Comparison of ENCODE assay signal across 17 cellular contexts in the genomic region with DNA sequence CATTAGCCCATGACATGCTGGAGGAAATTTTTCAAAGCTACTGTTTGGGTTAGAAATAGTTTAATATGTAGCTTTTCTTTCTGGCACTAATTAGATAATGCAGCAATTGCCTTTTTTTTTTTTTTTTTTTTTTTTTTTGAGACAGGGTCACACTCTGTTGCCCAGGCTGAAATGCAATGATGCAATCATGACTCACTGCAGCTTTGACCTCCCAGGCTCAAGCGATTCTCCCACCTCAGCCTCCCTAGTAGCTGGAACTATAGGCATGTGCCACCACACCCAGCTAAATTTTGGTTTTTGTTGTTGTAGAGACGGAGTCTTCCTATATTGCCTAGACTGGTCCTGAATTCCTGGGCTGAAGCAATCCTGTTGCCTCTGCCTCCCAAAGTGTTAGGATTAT.
DNase-seq lines count a peak whose midpoint lies in the region; ATAC-seq, FAIRE-seq and TF ChIP-seq lines count a peak whose summit lies in the region.
"Had no signal": no experiment of that assay in that cellular context is flagged by ENCODE, and none has a peak within 500 bp of the region (broad histone marks: within the 10 kb centered on the region; RNA-seq: fewer than 3 reads in every experiment).

No MANE protein-coding gene starts in this region.

- no peaks in the 10 kb centered on the region for H4K20me1 ChIP-seq in GM12878 (ENCODE audit: control insufficient read depth, insufficient read depth)

- no peaks in the 10 kb centered on the region for H3K9me3 ChIP-seq in GM12878 (replicated peaks; ENCODE audit: control insufficient read depth, insufficient read depth, low read length)

- DNase-seq in Calu3, result peak; percentile 8
- DNase-seq in M059J (ENCODE audit: low read depth), result peak; percentile 11
- DNase-seq in GM12878 (ENCODE audit: low read depth, low spot score), result no peak
- peak; percentile 69 for DNase-seq in renal cortical epithelial cell (ENCODE audit: low read depth)
- DNase-seq in activated CD4-positive, CD25-positive, alpha-beta regulatory T cell treated with anti-CD3 and anti-CD28 coated beads, Interleukin-2, amount 50 U/mL, for 72 hours, result no peak
- no peak for DNase-seq in GM20000 (ENCODE audit: low spot score)
- DNase-seq: H7, MV-4-11, NCI-H1417 treated with DMSO at 0.1 percent for 48 hours, NCI-H2029, NCI-H2171 treated with DMSO at 0.1 percent for 48 hours, NCI-H446 treated with DMSO at 0.1 percent for 48 hours, NCI-H748 treated with DMSO at 0.1 percent for 48 hours had no signal

- SMC1A ChIA-PET in GM12878 (lab: Charles Lee; ENCODE audit: uncharacterized antibody, unreplicated experiment), result interaction anchor here (0.7 to 1.7 kb wide), 8 partner anchors 10 to 546 kb away, joined by 3 to 5 read pairs (median 3); no protein-coding TSS in a partner anchor

- no peak overlapping the region for H2AFZ ChIP-seq in GM12878 (ENCODE audit: control insufficient read depth, low read depth, low read length)

- no peaks in the 10 kb centered on the region for H3K36me3 Mint-ChIP-seq in Calu3 (ENCODE audit: insufficient read depth, unreplicated experiment)

- POLR2A ChIA-PET in GM12878 (lab: Charles Lee), result interaction anchor here (0.6 to 2.2 kb wide), 9 partner anchors 9 to 1081 kb away, joined by 3 to 10 read pairs (median 4); no protein-coding TSS in a partner anchor

- intact Hi-C loops in Calu3 (cut with micrococcal nuclease; ENCODE audit: unreplicated experiment), result no loop called here
- intact Hi-C loops in GM12878 (cut with micrococcal nuclease; ENCODE audit: unreplicated experiment), result no loop called here

- no peaks in the 10 kb centered on the region for H3K4me1 ChIP-seq in GM12878 (ENCODE audit: control insufficient read depth, insufficient read depth, low read length)
- H3K4me1 ChIP-seq: A549 had no signal

- CTCF ChIA-PET in Calu3 (lab: Charles Lee), result no interaction called here
- CTCF ChIA-PET in GM12878 (lab: Yijun Ruan, JAX), result interaction anchor here (0.5 to 1.6 kb wide), 6 partner anchors 8 to 485 kb away, joined by 3 to 4 read pairs (median 3); no protein-coding TSS in a partner anchor

- H3K4me3 ChIP-seq in GM12878, result no peak overlapping the region
- H3K4me3 ChIP-seq: A549 had no signal

- no peak overlapping the region for H3K4me3 Mint-ChIP-seq in Calu3 (ENCODE audit: low read depth, unreplicated experiment)

- peaks cover 9% of the 10 kb centered on the region for H3K4me1 Mint-ChIP-seq in Calu3 (ENCODE audit: low read depth, unreplicated experiment)

- no peak overlapping the region for H3K9ac ChIP-seq in GM12878 (ENCODE audit: control insufficient read depth, insufficient read depth, low read length)

- H3K4me2 ChIP-seq in GM12878 (ENCODE audit: control insufficient read depth, insufficient read depth), result no peak overlapping the region
- H3K4me2 ChIP-seq: A549 had no signal

- H3K79me2 ChIP-seq in GM12878 (ENCODE audit: control insufficient read depth, insufficient read depth, low read length), result no peaks in the 10 kb centered on the region

- FAIRE-seq in GM12878 (lab: Jason Lieb, UNC), result no peak
- FAIRE-seq: A549 had no signal

- TF ChIP-seq CTCF in Calu3 (IDR thresholded peaks at IDR 0.05; ENCODE audit: unreplicated experiment), result no peak
- TF ChIP-seq CTCF in GM12878 (IDR thresholded peaks at IDR 0.05 in 2 of 3, conservative IDR thresholded peaks at IDR 0.05 in 1 of 3; ENCODE audit: control insufficient read depth in 2 of 3, extremely low read depth in 1 of 3, insufficient read depth in 1 of 3, low read depth in 3 of 3, low read length in 3 of 3), result no peak
- TF ChIP-seq CTCF in GM20000 (IDR thresholded peaks at IDR 0.05; ENCODE audit: extremely low read depth, missing control alignments), result no peak

- no TSS peak for BruUV-seq in Calu3 (replicated peaks; lab: Mats Ljungman, UMichigan)
- BruUV-seq in GM12878 (replicated peaks; lab: Mats Ljungman, UMichigan), result no TSS peak

- no peak overlapping the region for H3K27ac ChIP-seq in GM12878 (ENCODE audit: control insufficient read depth, insufficient read depth)
- H3K27ac ChIP-seq: A549, C4-2B had no signal

- RAD21 ChIA-PET in GM12878 (lab: Charles Lee; ENCODE audit: unreplicated experiment), result interaction anchor here (0.7 to 1.2 kb wide), 4 partner anchors 9 to 135 kb away, joined by 3 to 5 read pairs (median 4); no protein-coding TSS in a partner anchor

- H3K36me3 ChIP-seq in GM12878 (ENCODE audit: control insufficient read depth in 2 of 2, insufficient read depth in 2 of 2, low read length in 1 of 2), result no peaks in the 10 kb centered on the region

- no peaks in the 10 kb centered on the region for H3K27me3 Mint-ChIP-seq in Calu3 (ENCODE audit: unreplicated experiment)
- H3K27me3 Mint-ChIP-seq: IgD-negative memory B cell had no signal

- no peak for TF ChIP-seq RAD21 in GM12878 (IDR thresholded peaks at IDR 0.05; ENCODE audit: insufficient read depth, low read depth, low read length)

- ATAC-seq in GM12878, result peak; percentile 65
- ATAC-seq in GM21786 (IDR thresholded peaks at IDR 0.05; ENCODE audit: unreplicated experiment), result no peak
- ATAC-seq: A549 had no signal

- no peaks in the 10 kb centered on the region for H3K27me3 ChIP-seq in GM12878 (replicated peaks in 1 of 2; ENCODE audit: control insufficient read depth in 2 of 2, insufficient read depth in 2 of 2, low read length in 1 of 2)

- in situ Hi-C loops in GM12878 (cut with MboI), result no loop called here

- peaks cover 2% of the 10 kb centered on the region for H3K9me3 Mint-ChIP-seq in Calu3 (ENCODE audit: low read depth, unreplicated experiment)

- 58% methylated on average over 2 of the region's 2 CpGs for WGBS in GM12878 (ENCODE audit: insufficient coverage, insufficient replicate concordance, low lambda C conversion rate, missing lambda C conversion rate)

- TF ChIP-seq EP300 in GM12878 (IDR thresholded peaks at IDR 0.05; ENCODE audit: borderline replicate concordance in 1 of 2, control insufficient read depth in 1 of 2, low read depth in 2 of 2, low read length in 2 of 2), result no peak

- H3K27ac Mint-ChIP-seq in Calu3 (ENCODE audit: unreplicated experiment), result no peak overlapping the region
- H3K27ac Mint-ChIP-seq: IgD-negative memory B cell had no signal

- no peak for TF ChIP-seq POLR2A in GM12878 (IDR thresholded peaks at IDR 0.05; ENCODE audit: low read depth, low read length)

TF ChIP-seq in GM12878, 131 proteins besides CTCF, POLR2A, EP300 and RAD21:
- no peak for TF ChIP-seq KDM1A (IDR thresholded peaks at IDR 0.05; ENCODE audit: borderline replicate concordance)
- TF ChIP-seq ATF7 (IDR thresholded peaks at IDR 0.05; ENCODE audit: low read depth), result 0 out of 2 replicates have a peak, but pooled peaks have one; percentile 29

Comparison
In these comparisons a context has a peak if more than half of its experiments do, and no peak if none do; other contexts are left out.
1. DNase-seq: peak in Calu3 (single experiment), M059J (single experiment) and renal cortical epithelial cell (single experiment); none in GM12878 (single experiment), activated CD4-positive, CD25-positive, alpha-beta regulatory T cell treated with anti-CD3 and anti-CD28 coated beads, Interleukin-2, amount 50 U/mL, for 72 hours (single experiment) and GM20000 (single experiment).